In the genomic region with DNA sequence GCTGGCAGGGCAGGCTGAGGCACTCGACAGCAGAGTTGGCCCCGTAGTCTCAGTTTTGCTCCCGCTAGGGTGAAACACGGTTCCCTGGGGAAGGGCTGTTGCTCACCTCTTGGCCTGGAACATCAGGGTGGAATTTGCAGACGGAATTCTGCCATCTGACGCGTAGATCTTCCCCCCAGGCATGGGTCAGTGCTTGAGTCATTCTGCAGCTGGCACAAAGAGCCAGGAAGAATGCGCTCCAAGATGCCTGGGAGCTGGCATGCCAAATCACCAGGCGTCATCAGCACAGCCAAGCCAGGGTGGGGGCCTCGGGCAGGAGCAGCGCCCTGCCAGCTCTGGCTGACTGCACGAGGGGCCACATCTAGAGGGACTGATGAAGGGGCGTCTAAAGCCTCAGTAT, we compare ENCODE assay signal across 9 cellular contexts. TPM values are rescaled to one million over a fixed set of nuclear protein-coding genes. Genes with fewer than 3 reads are reported as not detected.
DNase-seq lines count a peak whose midpoint lies in the region; ATAC-seq and TF ChIP-seq lines count a peak whose summit lies in the region.
"Had no signal": no experiment of that assay in that cellular context is flagged by ENCODE, and none has a peak within 500 bp of the region (broad histone marks: within the 10 kb centered on the region; RNA-seq: fewer than 3 reads in every experiment).

No MANE protein-coding gene starts in this region.

- no peaks in the 10 kb centered on the region for H3K27me3 ChIP-seq in PC-3 (ENCODE audit: low read length)
- H3K27me3 ChIP-seq in esophagus squamous epithelium, result no peaks in the 10 kb centered on the region

- H3K4me1 ChIP-seq in PC-3 (ENCODE audit: insufficient read depth, low read length) (peaks cover 84% of the 10 kb centered on the region), esophagus squamous epithelium (peaks cover 35 to 79% (median 59%) of the 10 kb centered on the region in 3 donors)

- POLR2A ChIA-PET in PC-3 (lab: Charles Lee; ENCODE audit: unreplicated experiment), result no interaction called here
- POLR2A ChIA-PET in activated CD4-positive, alpha-beta memory T cell treated with anti-CD3 and anti-CD28 coated beads, Interleukin-2, amount 10 ng/mL, durations not matched to agents 7 days and 5 days (lab: Charles Lee), result interaction anchor here (1.2 to 4.4 kb wide), 3 partner anchors 8 to 280 kb away, joined by 3 to 23 read pairs (median 3); no protein-coding TSS in a partner anchor
- POLR2A ChIA-PET in activated CD4-positive, alpha-beta memory T cell treated with anti-CD3 and anti-CD28 coated beads for 36 hours (lab: Charles Lee), result no interaction called here

- intact Hi-C loops in PC-3 (cut with micrococcal nuclease), result loop anchor here (1.0 to 5.0 kb wide), 5 partner anchors 15 to 145 kb away; no protein-coding TSS in a partner anchor
- intact Hi-C loops in esophagus squamous epithelium (cut with DNase I), result loop anchor here (5.0 kb wide), 1 partner anchor 103 kb away; a partner anchor contains a TSS
- intact Hi-C loops in activated CD4-positive, alpha-beta memory T cell treated with anti-CD3 and anti-CD28 coated beads for 36 hours (cut with micrococcal nuclease), result no loop called here

- H3K27ac ChIP-seq in PC-3 (ENCODE audit: low read length), result peak overlapping the region; percentile 99
- H3K27ac ChIP-seq in esophagus squamous epithelium, result peak overlapping the region; percentile 70 to 90 (median 82)

- peak overlapping the region; percentile 60 for H3K4me2 ChIP-seq in PC-3 (ENCODE audit: low read length)

- no peak overlapping the region for H3K27ac Mint-ChIP-seq in activated CD4-positive, alpha-beta memory T cell treated with anti-CD3 and anti-CD28 coated beads, Interleukin-2, amount 10 ng/mL, durations not matched to agents 7 days and 5 days
- H3K27ac Mint-ChIP-seq in activated CD4-positive, alpha-beta memory T cell treated with anti-CD3 and anti-CD28 coated beads for 36 hours, result no peak overlapping the region

- H3K36me3 Mint-ChIP-seq in activated CD4-positive, alpha-beta memory T cell treated with anti-CD3 and anti-CD28 coated beads, Interleukin-2, amount 10 ng/mL, durations not matched to agents 7 days and 5 days (ENCODE audit: low read depth), result peaks cover 16% of the 10 kb centered on the region
- H3K36me3 Mint-ChIP-seq in activated CD4-positive, alpha-beta memory T cell treated with anti-CD3 and anti-CD28 coated beads for 36 hours, result peaks cover 5% of the 10 kb centered on the region

- peaks cover 36% of the 10 kb centered on the region for H3F3A ChIP-seq in PC-3 (ENCODE audit: low read length, unreplicated experiment)

- 40 to 44% methylated on average over 1 to 5 of the region's 13 CpGs for WGBS in esophagus squamous epithelium, 2 donors

- no peaks in the 10 kb centered on the region for H3K27me3 Mint-ChIP-seq in activated CD4-positive, alpha-beta memory T cell treated with anti-CD3 and anti-CD28 coated beads, Interleukin-2, amount 10 ng/mL, durations not matched to agents 7 days and 5 days
- no peaks in the 10 kb centered on the region for H3K27me3 Mint-ChIP-seq in activated CD4-positive, alpha-beta memory T cell treated with anti-CD3 and anti-CD28 coated beads for 36 hours

- peak overlapping the region; percentile 88 for H3K9ac ChIP-seq in PC-3 (ENCODE audit: low read length)

- no peak overlapping the region for H3K4me3 Mint-ChIP-seq in activated CD4-positive, alpha-beta memory T cell treated with anti-CD3 and anti-CD28 coated beads, Interleukin-2, amount 10 ng/mL, durations not matched to agents 7 days and 5 days
- H3K4me3 Mint-ChIP-seq in activated CD4-positive, alpha-beta memory T cell treated with anti-CD3 and anti-CD28 coated beads for 36 hours, result no peak overlapping the region

- H3K9me3 ChIP-seq in PC-3 (ENCODE audit: low read length) (no peaks in the 10 kb centered on the region), esophagus squamous epithelium (no peaks in the 10 kb centered on the region)

- peaks cover 31% of the 10 kb centered on the region; the same call in 1 of the 2 replicates for H3K36me3 ChIP-seq in PC-3 (ENCODE audit: low read depth, low read length)
- H3K36me3 ChIP-seq in esophagus squamous epithelium, result no peaks in the 10 kb centered on the region

- no peaks in the 10 kb centered on the region for H3K9me3 Mint-ChIP-seq in activated CD4-positive, alpha-beta memory T cell treated with anti-CD3 and anti-CD28 coated beads, Interleukin-2, amount 10 ng/mL, durations not matched to agents 7 days and 5 days
- H3K9me3 Mint-ChIP-seq in activated CD4-positive, alpha-beta memory T cell treated with anti-CD3 and anti-CD28 coated beads for 36 hours, result no peaks in the 10 kb centered on the region

- peaks cover 52% of the 10 kb centered on the region for H3K4me1 Mint-ChIP-seq in activated CD4-positive, alpha-beta memory T cell treated with anti-CD3 and anti-CD28 coated beads, Interleukin-2, amount 10 ng/mL, durations not matched to agents 7 days and 5 days
- peaks cover 64% of the 10 kb centered on the region for H3K4me1 Mint-ChIP-seq in activated CD4-positive, alpha-beta memory T cell treated with anti-CD3 and anti-CD28 coated beads for 36 hours (ENCODE audit: low read depth)

- no peaks in the 10 kb centered on the region for H4K20me1 ChIP-seq in PC-3 (ENCODE audit: low read length)

- ATAC-seq in PC-3, result peak; percentile 42
- ATAC-seq in omental fat pad (ENCODE audit: low FRiP score), result peak; percentile 50

- CTCF ChIA-PET in PC-3 (lab: Charles Lee), result interaction anchor here (0.6 to 0.7 kb wide), 2 partner anchors 36 to 100 kb away, joined by 3 to 5 read pairs; no protein-coding TSS in a partner anchor
- CTCF ChIA-PET in activated CD4-positive, alpha-beta memory T cell treated with anti-CD3 and anti-CD28 coated beads, Interleukin-2, amount 10 ng/mL, durations not matched to agents 7 days and 5 days (lab: Charles Lee), result no interaction called here
- CTCF ChIA-PET in activated CD4-positive, alpha-beta memory T cell treated with anti-CD3 and anti-CD28 coated beads for 36 hours (lab: Charles Lee), result interaction anchor here (1.0 to 5.9 kb wide), 4 partner anchors 29 to 333 kb away, joined by 3 to 136 read pairs (median 6); a partner anchor contains a TSS

- BruUV-seq in PC-3 (replicated peaks; lab: Mats Ljungman, UMichigan), result no TSS peak

- peaks cover 68% of the 10 kb centered on the region for H3K79me2 ChIP-seq in PC-3 (ENCODE audit: low read length)

- H2AFZ ChIP-seq in PC-3 (ENCODE audit: low read length), result no peak overlapping the region

- no peak; the same call in 1 of the 2 replicates for TF ChIP-seq CTCF in AG10803 (conservative IDR thresholded peaks at IDR 0.05; ENCODE audit: low read length)
- TF ChIP-seq CTCF in PC-3 (conservative IDR thresholded peaks at IDR 0.05; ENCODE audit: low read depth, low read length), result no peak
- no peak for TF ChIP-seq CTCF in esophagus squamous epithelium (IDR thresholded peaks at IDR 0.05)
- TF ChIP-seq CTCF in omental fat pad (IDR thresholded peaks at IDR 0.05), result no peak

- peak overlapping the region; percentile 24 for H3K4me3 ChIP-seq in AG10803 (ENCODE audit: low read length)
- no peak overlapping the region for H3K4me3 ChIP-seq in PC-3 (ENCODE audit: low read length)
- H3K4me3 ChIP-seq in esophagus squamous epithelium, result no peak overlapping the region

- DNase-seq in AG10803 (ENCODE audit: low read depth) (peak; percentile 99), PC-3 (peak; percentile 98), esophagus squamous epithelium (lab: John Stamatoyannopoulos, UW) (no peak), omental fat pad (ENCODE audit: low spot score) (peak; percentile 45), T-helper 2 cell (no peak), hippocampal formation (lab: John Stamatoyannopoulos, UW) (no peak)
- DNase-seq in activated CD4-positive, alpha-beta memory T cell treated with anti-CD3 and anti-CD28 coated beads, Interleukin-2, amount 10 ng/mL, durations not matched to agents 7 days and 5 days, result no peak
- DNase-seq in activated CD4-positive, alpha-beta memory T cell treated with anti-CD3 and anti-CD28 coated beads for 36 hours, result no peak
- DNase-seq: NK-92 treated with Interleukin-12 subunit alpha and Interleukin-12 subunit beta, amount 100 ng/mL, for 24 hours had no signal

- no peak for TF ChIP-seq POLR2A in esophagus squamous epithelium (IDR thresholded peaks at IDR 0.05)

- H3K9me2 ChIP-seq in PC-3 (replicated peaks; ENCODE audit: low read length), result no peaks in the 10 kb centered on the region

RNA-seq across cellular contexts. Expression of a gene that starts 42.7 kb away (rescaled TPM):
- 712 and 714 TPM in 2 replicates for total RNA-seq in PC-3 (2014; rRNA removed)
- total RNA-seq in esophagus squamous epithelium, result 10 to 100 TPM; 14.9 to 66.8 (median 26.3) TPM
- 100 to 1,000 TPM in 2 of 4 donors, 10 to 100 TPM in 2; 46.8 to 264 (median 114) TPM for total RNA-seq in omental fat pad
- total RNA-seq in activated CD4-positive, alpha-beta memory T cell treated with anti-CD3 and anti-CD28 coated beads, Interleukin-2, amount 10 ng/mL, durations not matched to agents 7 days and 5 days, result 10 to 100 TPM; 48.1 to 54.9 TPM
- 100 to 1,000 TPM; 138 to 142 TPM for total RNA-seq in activated CD4-positive, alpha-beta memory T cell treated with anti-CD3 and anti-CD28 coated beads for 36 hours

Comparison
In these comparisons a context has a peak if more than half of its experiments do, and no peak if none do; other contexts are left out.
1. DNase-seq: peak in AG10803 (single experiment), PC-3 (single experiment) and omental fat pad (single experiment); none in esophagus squamous epithelium (single experiment), activated CD4-positive, alpha-beta memory T cell treated with anti-CD3 and anti-CD28 coated beads, Interleukin-2, amount 10 ng/mL, durations not matched to agents 7 days and 5 days (single experiment), T-helper 2 cell (0 of 5), activated CD4-positive, alpha-beta memory T cell treated with anti-CD3 and anti-CD28 coated beads for 36 hours (single experiment) and hippocampal formation (0 of 2).